Comparison of ENCODE assay signal across 28 cellular contexts in genomic region chr6:110043366-110043994, GRCh38.
A peak's percentile ranks its signal among the peaks of the same experiment; 100 is the strongest.
DNase-seq lines count a peak whose midpoint lies in the region; TF ChIP-seq lines count a peak whose summit lies in the region.
"Had no signal": no experiment of that assay in that cellular context is flagged by ENCODE, and none has a peak within 500 bp of the region (broad histone marks: within the 10 kb centered on the region; RNA-seq: fewer than 3 reads in every experiment).

No MANE protein-coding gene starts in this region.

- intact Hi-C loops in activated naive CD4-positive, alpha-beta T cell treated with anti-CD3 and anti-CD28 coated beads for 36 hours (cut with micrococcal nuclease), result loop anchor here (5.0 kb wide), 1 partner anchor 134 kb away; the partner anchor contains the start of gene WASF1
- intact Hi-C loops in transverse colon (cut with DNase I; ENCODE audit: low total_unique reads), result no loop called here

- H3K27ac ChIP-seq in transverse colon, result no peak overlapping the region
- H3K27ac ChIP-seq: thyroid gland, WERI-Rb-1 had no signal

- no peak for TF ChIP-seq POLR2A in transverse colon (IDR thresholded peaks at IDR 0.05)

- peaks cover 15% of the 10 kb centered on the region for H3K4me1 Mint-ChIP-seq in activated naive CD4-positive, alpha-beta T cell treated with anti-CD3 and anti-CD28 coated beads, Interleukin-2, amount 50 U/mL, for 24 hours
- peaks cover 12% of the 10 kb centered on the region for H3K4me1 Mint-ChIP-seq in activated naive CD4-positive, alpha-beta T cell treated with anti-CD3 and anti-CD28 coated beads for 36 hours (ENCODE audit: low read depth)
- peaks cover 5% of the 10 kb centered on the region for H3K4me1 Mint-ChIP-seq in osteocyte (ENCODE audit: unreplicated experiment)

- peak overlapping the region; percentile 72 for H3K27ac Mint-ChIP-seq in activated naive CD4-positive, alpha-beta T cell treated with anti-CD3 and anti-CD28 coated beads, Interleukin-2, amount 50 U/mL, for 24 hours
- H3K27ac Mint-ChIP-seq in activated naive CD4-positive, alpha-beta T cell treated with anti-CD3 and anti-CD28 coated beads for 36 hours, result no peak overlapping the region
- no peak overlapping the region for H3K27ac Mint-ChIP-seq in osteocyte (ENCODE audit: unreplicated experiment)
- H3K27ac Mint-ChIP-seq: activated T-helper 2 cell treated with anti-CD3 and anti-CD28 coated beads, Interferon-gamma antibody, Interleukin-2, Interleukin-4, amounts not matched to agents 10 μg/mL and 5 μg/mL and 100 μg/mL, durations not matched to agents 14 hours and 24 hours and 36 hours; CD8-positive, alpha-beta T cell had no signal

- H3K36me3 Mint-ChIP-seq in activated naive CD4-positive, alpha-beta T cell treated with anti-CD3 and anti-CD28 coated beads, Interleukin-2, amount 50 U/mL, for 24 hours, result no peaks in the 10 kb centered on the region
- H3K36me3 Mint-ChIP-seq in activated naive CD4-positive, alpha-beta T cell treated with anti-CD3 and anti-CD28 coated beads for 36 hours (ENCODE audit: low read depth), result no peaks in the 10 kb centered on the region
- H3K36me3 Mint-ChIP-seq in osteocyte (ENCODE audit: unreplicated experiment), result no peaks in the 10 kb centered on the region
- H3K36me3 Mint-ChIP-seq: activated naive CD4-positive, alpha-beta T cell treated with anti-CD3 and anti-CD28 coated beads, Interleukin-2, amount 50 U/mL, for 72 hours had no signal

- H3K27me3 Mint-ChIP-seq in activated naive CD4-positive, alpha-beta T cell treated with anti-CD3 and anti-CD28 coated beads, Interleukin-2, amount 50 U/mL, for 24 hours, result no peaks in the 10 kb centered on the region
- no peaks in the 10 kb centered on the region for H3K27me3 Mint-ChIP-seq in activated naive CD4-positive, alpha-beta T cell treated with anti-CD3 and anti-CD28 coated beads for 36 hours (ENCODE audit: low read depth)
- peaks cover 23% of the 10 kb centered on the region for H3K27me3 Mint-ChIP-seq in osteocyte (ENCODE audit: unreplicated experiment)

- H3K9me3 ChIP-seq in transverse colon, result no peaks in the 10 kb centered on the region
- H3K9me3 ChIP-seq: thyroid gland had no signal

- DNase-seq in activated naive CD4-positive, alpha-beta T cell treated with anti-CD3 and anti-CD28 coated beads for 36 hours, result no peak
- DNase-seq in NCI-H2171 (lab: John Stamatoyannopoulos, UW), result peak; percentile 20
- DNase-seq in cerebellum (ENCODE audit: low spot score), result peak; percentile 61
- DNase-seq in osteocyte (ENCODE audit: extremely low spot score, unreplicated experiment), result peak; percentile 51
- no peak for DNase-seq in SHP77 treated with DMSO at 0.1 percent for 48 hours (lab: John Stamatoyannopoulos, UW)
- DNase-seq in NCI-H2107 treated with DMSO at 0.1 percent for 48 hours (lab: John Stamatoyannopoulos, UW; ENCODE audit: unreplicated experiment), result no peak
- DNase-seq in transverse colon, result no peak
- DNase-seq: activated CD4-positive, alpha-beta T cell treated with anti-CD3 and anti-CD28 coated beads for 4 hours; activated CD8-positive, alpha-beta memory T cell treated with anti-CD3 and anti-CD28 coated beads for 24 hours; activated T-cell treated with anti-CD3 and anti-CD28 coated beads for 4 hours; amygdala; CD8-positive, alpha-beta T cell; effector CD4-positive, alpha-beta T cell; EL; hippocampal formation; NCI-H1092; NCI-H1930; NCI-H526; NK-92 treated with Interleukin-12 subunit alpha and Interleukin-12 subunit beta, amount 100 ng/mL, for 24 hours; PC-3; posterior cingulate gyrus; right cardiac atrium; stimulated activated CD4-positive, alpha-beta T cell treated with anti-CD3 and anti-CD28 coated beads, Interleukin-1b, Interleukin-23, amount 100 ng/mL, for 48 hours; thyroid gland; WERI-Rb-1 had no signal

- no peak overlapping the region for H3K4me3 Mint-ChIP-seq in activated naive CD4-positive, alpha-beta T cell treated with anti-CD3 and anti-CD28 coated beads, Interleukin-2, amount 50 U/mL, for 24 hours
- no peak overlapping the region for H3K4me3 Mint-ChIP-seq in activated naive CD4-positive, alpha-beta T cell treated with anti-CD3 and anti-CD28 coated beads for 36 hours
- H3K4me3 Mint-ChIP-seq in osteocyte (ENCODE audit: unreplicated experiment), result no peak overlapping the region
- H3K4me3 Mint-ChIP-seq: CD8-positive, alpha-beta T cell had no signal

- TF ChIP-seq CTCF in osteocyte (IDR thresholded peaks at IDR 0.05), result no peak
- TF ChIP-seq CTCF in transverse colon (IDR thresholded peaks at IDR 0.05), result no peak

- no peaks in the 10 kb centered on the region for H3K27me3 ChIP-seq in transverse colon
- H3K27me3 ChIP-seq: thyroid gland had no signal

- H3K9me3 Mint-ChIP-seq in activated naive CD4-positive, alpha-beta T cell treated with anti-CD3 and anti-CD28 coated beads, Interleukin-2, amount 50 U/mL, for 24 hours, result no peaks in the 10 kb centered on the region
- H3K9me3 Mint-ChIP-seq in activated naive CD4-positive, alpha-beta T cell treated with anti-CD3 and anti-CD28 coated beads for 36 hours, result no peaks in the 10 kb centered on the region
- H3K9me3 Mint-ChIP-seq in osteocyte (ENCODE audit: unreplicated experiment), result no peaks in the 10 kb centered on the region
- H3K9me3 Mint-ChIP-seq: activated naive CD4-positive, alpha-beta T cell treated with anti-CD3 and anti-CD28 coated beads, Interleukin-2, amount 50 U/mL, for 72 hours; activated T-helper 2 cell treated with anti-CD3 and anti-CD28 coated beads, Interferon-gamma antibody, Interleukin-2, Interleukin-4, amounts not matched to agents 10 μg/mL and 5 μg/mL and 100 μg/mL, durations not matched to agents 14 hours and 24 hours and 36 hours; CD8-positive, alpha-beta T cell had no signal

- CTCF ChIA-PET in activated naive CD4-positive, alpha-beta T cell treated with anti-CD3 and anti-CD28 coated beads for 36 hours (lab: Charles Lee), result interaction anchor here (0.6 to 1.2 kb wide), 5 partner anchors 10 to 856 kb away, joined by 3 to 7 read pairs (median 3); no protein-coding TSS in a partner anchor

- H3K4me3 ChIP-seq in transverse colon, result no peak overlapping the region
- H3K4me3 ChIP-seq: thyroid gland had no signal

- no peaks in the 10 kb centered on the region for H3K36me3 ChIP-seq in transverse colon
- H3K36me3 ChIP-seq: thyroid gland, WERI-Rb-1 had no signal

- 69 to 73% methylated on average over 5 to 6 of the region's 6 CpGs for WGBS in transverse colon (ENCODE audit: low coverage in 1 of 2), 2 donors

- no peak for TF ChIP-seq EP300 in transverse colon (IDR thresholded peaks at IDR 0.05; ENCODE audit: low read depth)

- H3K4me1 ChIP-seq in transverse colon, result peaks cover 0 to 16% (median 0%) of the 10 kb centered on the region in 4 donors
- H3K4me1 ChIP-seq: thyroid gland had no signal

- in situ Hi-C loops in transverse colon (cut with MboI; ENCODE audit: low pct_ligation_motif_present in 1 of 4, low pct_unique_long_range_greater_than_20kb in 1 of 4, low sequenced_read_pairs in 3 of 4), result loop anchor here in 3 of 4 donors (10.0 to 25.0 kb wide), 4 partner anchors 339 to 631 kb away; no protein-coding TSS in a partner anchor

Comparison
In these comparisons a context has a peak if more than half of its experiments do, and no peak if none do; other contexts are left out.
1. DNase-seq: peak in NCI-H2171 (single experiment), cerebellum (single experiment) and osteocyte (single experiment); none in activated naive CD4-positive, alpha-beta T cell treated with anti-CD3 and anti-CD28 coated beads for 36 hours (single experiment), SHP77 treated with DMSO at 0.1 percent for 48 hours (single experiment), NCI-H2107 treated with DMSO at 0.1 percent for 48 hours (single experiment) and transverse colon (single experiment).